24 cellular contexts compared by ENCODE assay signal in genomic region chr13:83298636-83299035, GRCh38.
DNase-seq lines count a peak whose midpoint lies in the region; ATAC-seq, FAIRE-seq and TF ChIP-seq lines count a peak whose summit lies in the region.
"Had no signal": no experiment of that assay in that cellular context is flagged by ENCODE, and none has a peak within 500 bp of the region (broad histone marks: within the 10 kb centered on the region; RNA-seq: fewer than 3 reads in every experiment).

No MANE protein-coding gene starts in this region.

- TF ChIP-seq RAD21 in SK-N-SH (IDR thresholded peaks at IDR 0.05; ENCODE audit: low read length) = no peak

- no peaks in the 10 kb centered on the region for H3K9me2 ChIP-seq in SK-N-SH

- no peaks in the 10 kb centered on the region for H3K79me2 ChIP-seq in SK-N-SH (ENCODE audit: insufficient read depth)

- POLR2A ChIA-PET in SK-N-SH (lab: Yijun Ruan, JAX) = no interaction called here

- TF ChIP-seq EP300 in SK-N-SH (IDR thresholded peaks at IDR 0.05; ENCODE audit: borderline replicate concordance in 1 of 2, low read depth in 1 of 2, low read length in 1 of 2) = no peak

- TF ChIP-seq CTCF in SK-N-SH (IDR thresholded peaks at IDR 0.05) (no peak), lower lobe of right lung (IDR thresholded peaks at IDR 0.05) (no peak)

- WGBS in SK-N-SH (ENCODE audit: low lambda C conversion rate) = 0% methylated on average over 1 of the region's 1 CpG

- no peak for ATAC-seq in HG02798 (IDR thresholded peaks at IDR 0.05; ENCODE audit: poor library complexity, unreplicated experiment)
- no peak for ATAC-seq in GM19328 (IDR thresholded peaks at IDR 0.05; ENCODE audit: unreplicated experiment)
- no peak for ATAC-seq in lower lobe of right lung
- ATAC-seq: CD8-positive, alpha-beta T cell had no signal

- no peak overlapping the region for H3K27ac ChIP-seq in SK-N-SH (ENCODE audit: low read depth in 2 of 2, low read length in 1 of 2)
- H3K27ac ChIP-seq in lower lobe of right lung = no peak overlapping the region
- H3K27ac ChIP-seq: 22Rv1, BLaER1, C4-2B, GM23248 had no signal

- intact Hi-C loops in lower lobe of right lung (cut with DNase I) = no loop called here

- CTCF ChIA-PET in SK-N-SH (lab: Yijun Ruan, JAX) = no interaction called here

- no peak overlapping the region for H2AFZ ChIP-seq in SK-N-SH (ENCODE audit: low read depth)

- no peaks in the 10 kb centered on the region for H4K20me1 ChIP-seq in SK-N-SH (ENCODE audit: insufficient read depth)
- H4K20me1 ChIP-seq: BLaER1 had no signal

- no peak overlapping the region for H3K4me2 ChIP-seq in SK-N-SH
- H3K4me2 ChIP-seq: BLaER1 had no signal

- H3K9ac ChIP-seq in SK-N-SH = no peak overlapping the region
- H3K9ac ChIP-seq: BLaER1, GM23248 had no signal

- H3F3A ChIP-seq in SK-N-SH (replicated peaks; ENCODE audit: insufficient read depth) = no peaks in the 10 kb centered on the region

- DNase-seq in NCI-H82 (lab: John Stamatoyannopoulos, UW) (peak; percentile 13), NCI-H82 treated with DMSO at 0.1 percent for 48 hours (lab: John Stamatoyannopoulos, UW; ENCODE audit: unreplicated experiment) (no peak), HCEC 1CT (peak; percentile 10), SK-N-SH (no peak), frontal cortex (ENCODE audit: low spot score in 2 of 2) (no peak), lower lobe of right lung (no peak)
- DNase-seq: Caco-2; CD4-positive, CD25-positive, alpha-beta regulatory T cell; CD8-positive, alpha-beta T cell; DMS153; DND-41; EL; GF-D8; H9 had no signal

- H3K36me3 ChIP-seq in SK-N-SH (replicated peaks in 1 of 2; ENCODE audit: control insufficient read depth in 1 of 2, insufficient read depth in 2 of 2, low read length in 1 of 2) (no peaks in the 10 kb centered on the region), lower lobe of right lung (no peaks in the 10 kb centered on the region)
- H3K36me3 ChIP-seq: BLaER1 had no signal

- no peaks in the 10 kb centered on the region for H3K4me1 ChIP-seq in SK-N-SH (ENCODE audit: control insufficient read depth in 1 of 2, insufficient read depth in 2 of 2, low read depth in 1 of 2, low read length in 1 of 2)
- H3K4me1 ChIP-seq in lower lobe of right lung = no peaks in the 10 kb centered on the region
- H3K4me1 ChIP-seq: BLaER1, Caco-2 had no signal

- H3K27me3 ChIP-seq in SK-N-SH (ENCODE audit: insufficient read depth) (no peaks in the 10 kb centered on the region), lower lobe of right lung (ENCODE audit: low read depth) (no peaks in the 10 kb centered on the region)
- H3K27me3 ChIP-seq: BLaER1 had no signal

- H3K9me3 ChIP-seq in SK-N-SH (no peaks in the 10 kb centered on the region), lower lobe of right lung (peaks cover 4% of the 10 kb centered on the region)
- H3K9me3 ChIP-seq: BLaER1, Caco-2 had no signal

- H3K4me3 ChIP-seq in SK-N-SH (ENCODE audit: low read depth in 2 of 2, low read length in 1 of 2) (no peak overlapping the region), lower lobe of right lung (no peak overlapping the region)
- H3K4me3 ChIP-seq: BLaER1, GM23248 had no signal

- FAIRE-seq in frontal cortex (lab: Jason Lieb, UNC) = peak; percentile 34
- FAIRE-seq: A204.1, GM12891, GM18507, H1 had no signal

TF ChIP-seq in SK-N-SH, 30 proteins besides CTCF, POLR2A, EP300 and RAD21:
- TF ChIP-seq MEF2A (IDR thresholded peaks at IDR 0.05; ENCODE audit: borderline replicate concordance, low read depth) (no peak), JUND (IDR thresholded peaks at IDR 0.05) (peak; percentile 34; the same call in 1 of the 2 replicates), FOSL2 (IDR thresholded peaks at IDR 0.05; ENCODE audit: borderline replicate concordance, low read depth) (no peak), YY1 (IDR thresholded peaks at IDR 0.05; ENCODE audit: low read depth) (no peak), TCF12 (IDR thresholded peaks at IDR 0.05) (peak; percentile 33; the same call in 1 of the 2 replicates), TAF1 (IDR thresholded peaks at IDR 0.05; ENCODE audit: borderline replicate concordance, low read depth, low read length) (no peak), PBX3 (IDR thresholded peaks at IDR 0.05) (peak; percentile 62)

Comparison
In these comparisons a context has a peak if more than half of its experiments do, and no peak if none do; other contexts are left out.
1. DNase-seq: peak in NCI-H82 (single experiment) and HCEC 1CT (single experiment); none in NCI-H82 treated with DMSO at 0.1 percent for 48 hours (single experiment), SK-N-SH (single experiment), frontal cortex (0 of 2) and lower lobe of right lung (single experiment).